Comparison of ENCODE assay signal across 1 cellular context in the genomic region with DNA sequence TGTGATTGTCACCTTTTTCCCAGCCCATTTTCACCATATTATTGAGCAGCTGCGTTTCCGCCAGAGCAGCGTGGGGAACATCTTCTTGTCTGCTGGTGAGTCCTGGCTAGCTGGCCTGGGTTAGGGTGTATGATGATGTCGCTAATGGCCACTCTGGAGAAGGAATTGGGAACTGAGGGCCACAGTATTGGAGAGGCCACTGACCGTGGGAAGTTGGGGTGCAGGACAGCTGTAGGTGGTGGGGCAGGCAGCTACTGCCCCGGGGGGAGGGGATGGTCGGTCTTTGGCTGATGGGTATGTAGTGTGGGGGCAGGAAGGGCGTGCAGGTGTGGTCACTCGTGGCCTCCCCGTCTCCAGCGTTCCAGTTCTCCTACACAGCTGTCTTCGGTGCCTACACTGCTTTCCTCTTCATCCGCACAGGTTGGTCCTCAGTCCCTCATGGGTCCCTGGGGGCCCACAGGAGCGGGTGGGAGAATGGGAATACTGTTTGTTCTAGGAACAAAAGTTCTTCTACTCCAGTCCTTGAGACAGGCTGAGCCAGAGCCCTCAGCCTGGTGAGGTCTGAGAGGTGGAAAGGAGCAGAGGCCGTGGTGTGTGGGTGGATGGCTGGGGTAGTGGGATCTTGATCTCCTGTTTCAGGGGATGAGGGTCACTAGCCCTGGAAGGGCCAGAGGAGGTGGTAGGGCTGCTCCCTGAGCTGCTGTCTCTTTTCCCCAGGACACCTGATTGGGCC.
TF ChIP-seq lines count a peak whose summit lies in the region.

No MANE protein-coding gene starts in this region.

TF ChIP-seq in HepG2, 621 proteins besides CTCF, POLR2A, EP300 and RAD21:
- TF ChIP-seq GLI4 (CRISPR knock-in tag; IDR thresholded peaks at IDR 0.05; ENCODE audit: borderline replicate concordance): no peak
- TF ChIP-seq AGO2 (optimal IDR thresholded peaks at IDR 0.05; ENCODE audit: low read depth, low read length): peak; percentile 66
